9 cellular contexts compared by ENCODE assay signal in the genomic region with DNA sequence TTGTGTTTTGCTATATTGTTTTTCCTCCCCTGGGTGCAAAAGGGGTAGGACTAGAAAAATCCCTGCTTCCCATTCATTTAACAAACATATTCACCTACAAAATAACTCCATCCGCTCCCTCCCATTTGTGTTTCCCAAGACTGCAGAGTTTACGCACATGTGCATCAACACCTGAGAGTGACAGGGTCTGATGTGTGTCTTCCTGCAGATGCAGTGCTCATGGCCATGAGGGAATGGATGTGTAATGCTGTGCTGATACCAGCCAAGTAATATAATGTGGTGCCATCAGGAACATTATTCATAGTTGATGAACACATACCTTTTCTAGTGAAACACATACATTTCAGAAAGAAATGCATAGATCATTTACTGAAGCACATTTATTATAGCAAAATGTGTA.
"Had no signal": no experiment of that assay in that cellular context is flagged by ENCODE, and none has a peak within 500 bp of the region (broad histone marks: within the 10 kb centered on the region; RNA-seq: fewer than 3 reads in every experiment).

No MANE protein-coding gene starts in this region.

- ATAC-seq: HCT116, HepG2 had no signal

- H3K4me1 ChIP-seq: HAP-1 had no signal

- DNase-seq: GM23248, GOT3, H7, HFFc6 had no signal

- H3K36me3 ChIP-seq: HAP-1 had no signal

- H3K27ac ChIP-seq: GM23248, HL-60 had no signal

- H3K9me3 ChIP-seq: HAP-1 had no signal

- H3K4me3 Mint-ChIP-seq: HFFc6, IgD-negative memory B cell had no signal

- H3K4me3 ChIP-seq: GM23248, HAP-1 had no signal

- H3K9me3 Mint-ChIP-seq: IgD-negative memory B cell had no signal

- FAIRE-seq: HepG2 had no signal

- H2AFZ ChIP-seq: GM23248 had no signal

- H3K4me1 Mint-ChIP-seq: IgD-negative memory B cell had no signal

- H3K27ac Mint-ChIP-seq: HFFc6, IgD-negative memory B cell had no signal
